In the genomic region with DNA sequence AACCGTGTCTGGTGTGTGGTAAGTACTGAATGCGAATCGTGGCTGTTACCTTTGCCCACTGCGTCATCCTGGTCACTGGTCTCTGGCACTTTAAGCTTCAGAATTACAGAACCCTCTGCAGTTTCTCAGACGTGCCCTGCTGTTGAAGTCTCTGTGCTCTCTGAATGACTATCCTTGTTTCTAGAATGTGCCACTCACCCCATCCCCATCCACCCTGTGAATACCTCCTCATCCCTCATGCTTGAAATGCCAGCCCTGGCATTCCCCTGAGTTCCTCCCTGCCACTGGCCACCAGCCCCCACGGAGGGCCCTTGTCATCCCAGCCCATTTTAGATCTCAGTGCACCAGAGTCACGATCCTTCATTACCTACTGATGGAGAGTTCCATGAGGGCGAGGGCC, we compare ENCODE assay signal across 12 cellular contexts. TPM values are rescaled to one million over a fixed set of nuclear protein-coding genes. Genes with fewer than 3 reads are reported as not detected.
DNase-seq lines count a peak whose midpoint lies in the region; ATAC-seq and TF ChIP-seq lines count a peak whose summit lies in the region.
"Had no signal": no experiment of that assay in that cellular context is flagged by ENCODE, and none has a peak within 500 bp of the region (broad histone marks: within the 10 kb centered on the region; RNA-seq: fewer than 3 reads in every experiment).

No MANE protein-coding gene starts in this region.

- no peak for TF ChIP-seq EP300 in suprapubic skin (IDR thresholded peaks at IDR 0.05)

- DNase-seq in HFFc6: no peak
- no peak for DNase-seq in MCF 10A (ENCODE audit: unreplicated experiment)
- no peak for DNase-seq in left lung
- peak in 1 of 2 donors; percentile 39 for DNase-seq in suprapubic skin (ENCODE audit: low spot score in 2 of 2)
- DNase-seq in COR-L47 (lab: John Stamatoyannopoulos, UW): no peak
- DNase-seq in NCI-H1105 (lab: John Stamatoyannopoulos, UW): no peak
- no peak for DNase-seq in stimulated activated CD4-positive, alpha-beta T cell treated with anti-CD3 and anti-CD28 coated beads, Interleukin-4, amount 100 ng/mL, for 4 hours
- DNase-seq: activated CD4-positive, CD25-positive, alpha-beta regulatory T cell treated with anti-CD3 and anti-CD28 coated beads, Interleukin-2, amount 50 U/mL, for 72 hours; cortex of kidney; SIG-M5 had no signal

- intact Hi-C loops in MCF 10A (cut with micrococcal nuclease) (no loop called here), left lung (cut with DNase I) (no loop called here)

- WGBS in suprapubic skin: 94% methylated on average over 8 of the region's 8 CpGs

- POLR2A ChIA-PET in MCF 10A (lab: Yijun Ruan, JAX): interaction anchor here (0.7 to 14.2 kb wide), 7 partner anchors 12 to 1440 kb away, joined by 3 to 237 read pairs (median 3); partner anchors contain the start of genes DDX54, RITA1 and TPCN1

- no peaks in the 10 kb centered on the region for H3K27me3 ChIP-seq in left lung
- no peaks in the 10 kb centered on the region for H3K27me3 ChIP-seq in suprapubic skin

- H3K27me3 Mint-ChIP-seq in HFFc6 (ENCODE audit: insufficient read depth): peaks cover 10% of the 10 kb centered on the region
- no peaks in the 10 kb centered on the region for H3K27me3 Mint-ChIP-seq in MCF 10A (ENCODE audit: insufficient read depth, unreplicated experiment)
- H3K27me3 Mint-ChIP-seq: memory B cell had no signal

- no peaks in the 10 kb centered on the region for H3K9me3 Mint-ChIP-seq in HFFc6
- no peaks in the 10 kb centered on the region for H3K9me3 Mint-ChIP-seq in MCF 10A (ENCODE audit: unreplicated experiment)
- H3K9me3 Mint-ChIP-seq: memory B cell had no signal

- ATAC-seq in left lung (no peak), GM19452 (IDR thresholded peaks at IDR 0.05; ENCODE audit: unreplicated experiment) (no peak)

- H3K27ac Mint-ChIP-seq in HFFc6 (peak overlapping the region; percentile 92), MCF 10A (ENCODE audit: low read depth, unreplicated experiment) (peak overlapping the region; percentile 95)
- H3K27ac Mint-ChIP-seq: memory B cell had no signal

- H3K4me1 Mint-ChIP-seq in HFFc6 (ENCODE audit: low read depth) (peaks cover 82% of the 10 kb centered on the region), MCF 10A (ENCODE audit: insufficient read depth, unreplicated experiment) (peaks cover 63% of the 10 kb centered on the region)

- H3K4me1 ChIP-seq in left lung (peaks cover 53 to 96% of the 10 kb centered on the region in 2 donors), suprapubic skin (peaks cover 96% of the 10 kb centered on the region)

- TF ChIP-seq POLR2A in suprapubic skin (IDR thresholded peaks at IDR 0.05): no peak

- no peaks in the 10 kb centered on the region; the same call in 1 of the 2 replicates for H3K36me3 Mint-ChIP-seq in HFFc6 (ENCODE audit: low read depth)
- peaks cover 42% of the 10 kb centered on the region for H3K36me3 Mint-ChIP-seq in MCF 10A (ENCODE audit: insufficient read depth, unreplicated experiment)

- H3K9me3 ChIP-seq in left lung (no peaks in the 10 kb centered on the region), suprapubic skin (no peaks in the 10 kb centered on the region)

- H3K27ac ChIP-seq in left lung: peak overlapping the region; percentile 69 to 84
- peak overlapping the region; percentile 86 for H3K27ac ChIP-seq in suprapubic skin

- CTCF ChIA-PET in MCF 10A (lab: Yijun Ruan, JAX): no interaction called here

- H3K4me3 Mint-ChIP-seq in HFFc6 (no peak overlapping the region), MCF 10A (ENCODE audit: unreplicated experiment) (peak overlapping the region; percentile 56)
- H3K4me3 Mint-ChIP-seq: memory B cell had no signal

- BruUV-seq in MCF 10A (replicated peaks; lab: Mats Ljungman, UMichigan): no TSS peak

- TF ChIP-seq CTCF in HFFc6 (IDR thresholded peaks at IDR 0.05) (no peak), MCF 10A (IDR thresholded peaks at IDR 0.05; ENCODE audit: unreplicated experiment) (no peak), left lung (IDR thresholded peaks at IDR 0.05) (no peak), suprapubic skin (IDR thresholded peaks at IDR 0.05) (no peak)

- no peak overlapping the region for H3K4me3 ChIP-seq in left lung
- no peak overlapping the region for H3K4me3 ChIP-seq in suprapubic skin

- H3K36me3 ChIP-seq in left lung: peaks cover 0 to 5% of the 10 kb centered on the region in 2 donors
- H3K36me3 ChIP-seq in suprapubic skin: peaks cover 6% of the 10 kb centered on the region

RNA-seq across cellular contexts. Expression of gene TPCN1, which starts 21.3 kb away (rescaled TPM):
- 10 to 100 TPM; 19.0 to 33.3 (median 20.6) TPM for total RNA-seq in HFFc6 (2021; fragmentation: NEBNext Ultra II Directional; extraction: Animal tissue kit (Norgen Biotek cat#: 25700))
- total RNA-seq in MCF 10A (2022) (42.7 and 43.0 TPM in 2 replicates), left lung (10 to 100 TPM; 39.6 to 54.1 TPM), suprapubic skin (10 to 100 TPM; 15.5 to 74.1 (median 35.6) TPM)

RNA-seq across cellular contexts. Expression of gene RITA1, which starts 57.0 kb away (rescaled TPM):
- 10 to 100 TPM; 18.0 to 20.9 (median 18.7) TPM for total RNA-seq in HFFc6 (2021; fragmentation: NEBNext Ultra II Directional; extraction: Animal tissue kit (Norgen Biotek cat#: 25700))
- total RNA-seq in MCF 10A (2022) (17.5 and 17.9 TPM in 2 replicates), left lung (10 to 100 TPM; 16.7 to 17.3 TPM), suprapubic skin (10 to 100 TPM; 14.7 to 21.7 (median 16.9) TPM)

RNA-seq across cellular contexts. Expression of gene DDX54, which starts 57.3 kb away (rescaled TPM):
- total RNA-seq in HFFc6 (2021; fragmentation: NEBNext Ultra II Directional; extraction: Animal tissue kit (Norgen Biotek cat#: 25700)): 10 to 100 TPM; 60.1 to 71.0 (median 61.9) TPM
- total RNA-seq in MCF 10A (2022) (67.3 and 75.8 TPM in 2 replicates), left lung (10 to 100 TPM; 42.0 to 61.1 TPM), suprapubic skin (10 to 100 TPM; 53.9 to 71.8 (median 63.9) TPM)
